Comparison of ENCODE assay signal across 7 cellular contexts in genomic region chr2:96207073-96207777, GRCh38. TPM values are rescaled to one million over a fixed set of nuclear protein-coding genes. Genes with fewer than 3 reads are reported as not detected.
DNase-seq lines count a peak whose midpoint lies in the region; ATAC-seq and TF ChIP-seq lines count a peak whose summit lies in the region.

No MANE protein-coding gene starts in this region.

- peaks cover 60% of the 10 kb centered on the region for H3K4me1 Mint-ChIP-seq in HFFc6 (ENCODE audit: low read depth)
- peaks cover 65% of the 10 kb centered on the region for H3K4me1 Mint-ChIP-seq in activated T-helper 1 cell treated with anti-CD3 and anti-CD28 coated beads, Interleukin-12 subunit alpha, Interleukin-12 subunit beta, Interleukin-2, Interleukin-4 antibody, amounts not matched to agents 30 ng/mL and 10 ng/mL and 1 ng/mL, durations not matched to agents 14 hours and 24 hours and 36 hours (ENCODE audit: low read depth)
- peaks cover 71% of the 10 kb centered on the region for H3K4me1 Mint-ChIP-seq in stimulated activated memory B cell treated with anti-CD40 and anti-IgM and Interleukin-4, amounts not matched to agents 10 μg/mL and 1 μg/mL and 100 μg/mL, for 72 hours

- H3K27ac Mint-ChIP-seq in HFFc6 = peak overlapping the region; percentile 89
- peak overlapping the region; percentile 94 for H3K27ac Mint-ChIP-seq in activated T-helper 1 cell treated with anti-CD3 and anti-CD28 coated beads, Interleukin-12 subunit alpha, Interleukin-12 subunit beta, Interleukin-2, Interleukin-4 antibody, amounts not matched to agents 30 ng/mL and 10 ng/mL and 1 ng/mL, durations not matched to agents 14 hours and 24 hours and 36 hours
- peak overlapping the region; percentile 80 for H3K27ac Mint-ChIP-seq in stimulated activated memory B cell treated with anti-CD40 and anti-IgM and Interleukin-4, amounts not matched to agents 10 μg/mL and 1 μg/mL and 100 μg/mL, for 72 hours

- in situ Hi-C loops in G401 (cut with HindIII; ENCODE audit: low sequenced_read_pairs) = no loop called here

- DNase-seq in HFFc6 (no peak), Ammon's horn (ENCODE audit: low spot score) (no peak), G401 (ENCODE audit: low spot score) (no peak)
- DNase-seq in activated T-helper 1 cell treated with anti-CD3 and anti-CD28 coated beads, Interleukin-12 subunit alpha, Interleukin-12 subunit beta, Interleukin-2, Interleukin-4 antibody, amounts not matched to agents 30 ng/mL and 10 ng/mL and 1 ng/mL, durations not matched to agents 14 hours and 24 hours and 36 hours (ENCODE audit: low spot score) = no peak

- no peak for TF ChIP-seq CTCF in HFFc6 (IDR thresholded peaks at IDR 0.05)

- no peaks in the 10 kb centered on the region for H3K27me3 Mint-ChIP-seq in HFFc6 (ENCODE audit: insufficient read depth)
- H3K27me3 Mint-ChIP-seq in activated T-helper 1 cell treated with anti-CD3 and anti-CD28 coated beads, Interleukin-12 subunit alpha, Interleukin-12 subunit beta, Interleukin-2, Interleukin-4 antibody, amounts not matched to agents 30 ng/mL and 10 ng/mL and 1 ng/mL, durations not matched to agents 14 hours and 24 hours and 36 hours (ENCODE audit: insufficient read depth) = no peaks in the 10 kb centered on the region
- H3K27me3 Mint-ChIP-seq in stimulated activated memory B cell treated with anti-CD40 and anti-IgM and Interleukin-4, amounts not matched to agents 10 μg/mL and 1 μg/mL and 100 μg/mL, for 72 hours = no peaks in the 10 kb centered on the region

- H3K4me3 Mint-ChIP-seq in HFFc6 = peak overlapping the region; percentile 98
- H3K4me3 Mint-ChIP-seq in activated T-helper 1 cell treated with anti-CD3 and anti-CD28 coated beads, Interleukin-12 subunit alpha, Interleukin-12 subunit beta, Interleukin-2, Interleukin-4 antibody, amounts not matched to agents 30 ng/mL and 10 ng/mL and 1 ng/mL, durations not matched to agents 14 hours and 24 hours and 36 hours = peak overlapping the region; percentile 96
- H3K4me3 Mint-ChIP-seq in stimulated activated memory B cell treated with anti-CD40 and anti-IgM and Interleukin-4, amounts not matched to agents 10 μg/mL and 1 μg/mL and 100 μg/mL, for 72 hours = peak overlapping the region; percentile 83

- peaks cover 33% of the 10 kb centered on the region for H3K36me3 Mint-ChIP-seq in HFFc6 (ENCODE audit: low read depth)
- peaks cover 22% of the 10 kb centered on the region for H3K36me3 Mint-ChIP-seq in activated T-helper 1 cell treated with anti-CD3 and anti-CD28 coated beads, Interleukin-12 subunit alpha, Interleukin-12 subunit beta, Interleukin-2, Interleukin-4 antibody, amounts not matched to agents 30 ng/mL and 10 ng/mL and 1 ng/mL, durations not matched to agents 14 hours and 24 hours and 36 hours (ENCODE audit: low read depth)
- peaks cover 28% of the 10 kb centered on the region for H3K36me3 Mint-ChIP-seq in stimulated activated memory B cell treated with anti-CD40 and anti-IgM and Interleukin-4, amounts not matched to agents 10 μg/mL and 1 μg/mL and 100 μg/mL, for 72 hours

- peaks cover 4% of the 10 kb centered on the region; the same call in 1 of the 2 replicates for H3K9me3 Mint-ChIP-seq in HFFc6
- no peaks in the 10 kb centered on the region for H3K9me3 Mint-ChIP-seq in activated T-helper 1 cell treated with anti-CD3 and anti-CD28 coated beads, Interleukin-12 subunit alpha, Interleukin-12 subunit beta, Interleukin-2, Interleukin-4 antibody, amounts not matched to agents 30 ng/mL and 10 ng/mL and 1 ng/mL, durations not matched to agents 14 hours and 24 hours and 36 hours
- no peaks in the 10 kb centered on the region for H3K9me3 Mint-ChIP-seq in stimulated activated memory B cell treated with anti-CD40 and anti-IgM and Interleukin-4, amounts not matched to agents 10 μg/mL and 1 μg/mL and 100 μg/mL, for 72 hours

- peak overlapping the region; percentile 80 for H3K4me3 ChIP-seq in iPS-11a (ENCODE audit: low read depth, low read length)

- ATAC-seq in stimulated activated memory B cell treated with anti-CD40 and anti-IgM and Interleukin-4, amounts not matched to agents 10 μg/mL and 1 μg/mL and 100 μg/mL, for 72 hours = no peak
- no peak for ATAC-seq in GM21737 (IDR thresholded peaks at IDR 0.05; ENCODE audit: unreplicated experiment)

- intact Hi-C loops in activated T-helper 1 cell treated with anti-CD3 and anti-CD28 coated beads, Interleukin-12 subunit alpha, Interleukin-12 subunit beta, Interleukin-2, Interleukin-4 antibody, amounts not matched to agents 30 ng/mL and 10 ng/mL and 1 ng/mL, durations not matched to agents 14 hours and 24 hours and 36 hours (cut with micrococcal nuclease) = loop anchor here (1.0 to 5.0 kb wide), 7 partner anchors 8 to 430 kb away; partner anchors contain the start of genes ARID5A, CIAO1 and KANSL3

RNA-seq across cellular contexts. Expression of gene STARD7, which starts 1.4 kb away (rescaled TPM):
- total RNA-seq in HFFc6 (2021; fragmentation: NEBNext Ultra II Directional; extraction: Animal tissue kit (Norgen Biotek cat#: 25700)) = 100 to 1,000 TPM; 167 to 195 (median 180) TPM
- 216 and 229 TPM in 2 replicates for total RNA-seq in activated T-helper 1 cell treated with anti-CD3 and anti-CD28 coated beads, Interleukin-12 subunit alpha, Interleukin-12 subunit beta, Interleukin-2, Interleukin-4 antibody, amounts not matched to agents 30 ng/mL and 10 ng/mL and 1 ng/mL, durations not matched to agents 14 hours and 24 hours and 36 hours
- total RNA-seq in G401 (2014; rRNA removed; shearing (Covaris generic)) = 117 and 144 TPM in 2 replicates

RNA-seq across cellular contexts. Expression of gene TMEM127, which starts 58.6 kb away (rescaled TPM):
- total RNA-seq in HFFc6 (2021; fragmentation: NEBNext Ultra II Directional; extraction: Animal tissue kit (Norgen Biotek cat#: 25700)) = 10 to 100 TPM; 57.6 to 84.6 (median 71.1) TPM
- total RNA-seq in activated T-helper 1 cell treated with anti-CD3 and anti-CD28 coated beads, Interleukin-12 subunit alpha, Interleukin-12 subunit beta, Interleukin-2, Interleukin-4 antibody, amounts not matched to agents 30 ng/mL and 10 ng/mL and 1 ng/mL, durations not matched to agents 14 hours and 24 hours and 36 hours = 29.7 and 30.1 TPM in 2 replicates
- total RNA-seq in G401 (2014; rRNA removed; shearing (Covaris generic)) = 6.9 and 8.1 TPM in 2 replicates

RNA-seq across cellular contexts. Expression of gene CIAO1, which starts 58.8 kb away (rescaled TPM):
- 10 to 100 TPM; 54.9 to 71.4 (median 60.4) TPM for total RNA-seq in HFFc6 (2021; fragmentation: NEBNext Ultra II Directional; extraction: Animal tissue kit (Norgen Biotek cat#: 25700))
- total RNA-seq in activated T-helper 1 cell treated with anti-CD3 and anti-CD28 coated beads, Interleukin-12 subunit alpha, Interleukin-12 subunit beta, Interleukin-2, Interleukin-4 antibody, amounts not matched to agents 30 ng/mL and 10 ng/mL and 1 ng/mL, durations not matched to agents 14 hours and 24 hours and 36 hours = 111 and 115 TPM in 2 replicates
- 120 and 126 TPM in 2 replicates for total RNA-seq in G401 (2014; rRNA removed; shearing (Covaris generic))
